21 cellular contexts compared by ENCODE assay signal in genomic region chr18:32258558-32259204, GRCh38.
DNase-seq lines count a peak whose midpoint lies in the region; ATAC-seq and TF ChIP-seq lines count a peak whose summit lies in the region.
"Had no signal": no experiment of that assay in that cellular context is flagged by ENCODE, and none has a peak within 500 bp of the region (broad histone marks: within the 10 kb centered on the region; RNA-seq: fewer than 3 reads in every experiment).

No MANE protein-coding gene starts in this region.

- H3K4me1 Mint-ChIP-seq in CD14-positive monocyte: peaks cover 29% of the 10 kb centered on the region
- H3K4me1 Mint-ChIP-seq: activated naive CD4-positive, alpha-beta T cell treated with anti-CD3 and anti-CD28 coated beads, Interleukin-2, amount 50 U/mL, for 24 hours; CD4-positive, CD25-positive, alpha-beta regulatory T cell; GM23338 had no signal

- peak overlapping the region; percentile 48 to 87 for H3K4me3 Mint-ChIP-seq in CD14-positive monocyte
- H3K4me3 Mint-ChIP-seq: activated naive CD4-positive, alpha-beta T cell treated with anti-CD3 and anti-CD28 coated beads, Interleukin-2, amount 50 U/mL, for 24 hours; CD4-positive, CD25-positive, alpha-beta regulatory T cell; GM23338; T-helper 1 cell treated with Interleukin-12 subunit alpha and Interleukin-12 subunit beta and Interleukin-4 antibody, amounts not matched to agents 30 μg/mL and 1 μg/mL, for 36 hours had no signal

- peaks cover 0 to 2% (median 0%) of the 10 kb centered on the region in 3 donors for H3K27me3 Mint-ChIP-seq in CD14-positive monocyte (ENCODE audit: low read depth in 3 of 3)

- no peaks in the 10 kb centered on the region for H3K36me3 Mint-ChIP-seq in CD14-positive monocyte
- H3K36me3 Mint-ChIP-seq: activated naive CD4-positive, alpha-beta T cell treated with anti-CD3 and anti-CD28 coated beads, Interleukin-2, amount 50 U/mL, for 24 hours; CD4-positive, CD25-positive, alpha-beta regulatory T cell had no signal

- DNase-seq in CD14-positive monocyte (ENCODE audit: low spot score) (no peak), globus pallidus (ENCODE audit: low spot score) (peak; percentile 18), cerebellar cortex (ENCODE audit: low spot score) (no peak)
- DNase-seq in activated naive CD4-positive, alpha-beta T cell treated with anti-CD3 and anti-CD28 coated beads, Interleukin-2, amount 50 U/mL, for 16 hours: no peak
- DNase-seq: activated CD4-positive, alpha-beta T cell treated with anti-CD3 and anti-CD28 coated beads, Interleukin-2, amount 50 U/mL, for 48 hours; activated T-cell treated with anti-CD3 and anti-CD28 coated beads, Interleukin-2, amount 50 U/mL, for 1 hour; CD4-positive, CD25-positive, alpha-beta regulatory T cell; DMS79; hippocampal formation; mesenchymal stem cell; NCI-H1105; NCI-H510A treated with DMSO at 0.1 percent for 48 hours; SIG-M5 had no signal

- H3K27ac Mint-ChIP-seq in CD14-positive monocyte: peak overlapping the region in 2 of 7 donors; percentile 8 to 58
- H3K27ac Mint-ChIP-seq: activated naive CD4-positive, alpha-beta T cell treated with anti-CD3 and anti-CD28 coated beads, Interleukin-2, amount 50 U/mL, for 24 hours; CD4-positive, CD25-positive, alpha-beta regulatory T cell; GM23338; T-helper 1 cell treated with Interleukin-12 subunit alpha and Interleukin-12 subunit beta and Interleukin-4 antibody, amounts not matched to agents 30 μg/mL and 1 μg/mL, for 36 hours had no signal

- ATAC-seq in GM21360 (IDR thresholded peaks at IDR 0.05; ENCODE audit: unreplicated experiment): peak; percentile 47
- peak; percentile 47 for ATAC-seq in HG03378 (IDR thresholded peaks at IDR 0.05; ENCODE audit: unreplicated experiment)
- ATAC-seq in GM21381 (IDR thresholded peaks at IDR 0.05; ENCODE audit: unreplicated experiment): no peak
- ATAC-seq in GM18870 (IDR thresholded peaks at IDR 0.05; ENCODE audit: unreplicated experiment): no peak
- ATAC-seq: GM23338, K562 had no signal

- peaks cover 0 to 2% (median 0%) of the 10 kb centered on the region in 7 donors for H3K9me3 Mint-ChIP-seq in CD14-positive monocyte
- H3K9me3 Mint-ChIP-seq: activated naive CD4-positive, alpha-beta T cell treated with anti-CD3 and anti-CD28 coated beads, Interleukin-2, amount 50 U/mL, for 24 hours; GM23338; T-helper 1 cell treated with Interleukin-12 subunit alpha and Interleukin-12 subunit beta and Interleukin-4 antibody, amounts not matched to agents 30 μg/mL and 1 μg/mL, for 36 hours had no signal

- TF ChIP-seq CTCF in CD14-positive monocyte (IDR thresholded peaks at IDR 0.05): no peak

- intact Hi-C loops in CD14-positive monocyte (cut with micrococcal nuclease): no loop called here

Comparison
In these comparisons a context has a peak if more than half of its experiments do, and no peak if none do; other contexts are left out.
1. ATAC-seq: peak in GM21360 (single experiment) and HG03378 (single experiment); none in GM21381 (single experiment) and GM18870 (single experiment).